In the genomic region with DNA sequence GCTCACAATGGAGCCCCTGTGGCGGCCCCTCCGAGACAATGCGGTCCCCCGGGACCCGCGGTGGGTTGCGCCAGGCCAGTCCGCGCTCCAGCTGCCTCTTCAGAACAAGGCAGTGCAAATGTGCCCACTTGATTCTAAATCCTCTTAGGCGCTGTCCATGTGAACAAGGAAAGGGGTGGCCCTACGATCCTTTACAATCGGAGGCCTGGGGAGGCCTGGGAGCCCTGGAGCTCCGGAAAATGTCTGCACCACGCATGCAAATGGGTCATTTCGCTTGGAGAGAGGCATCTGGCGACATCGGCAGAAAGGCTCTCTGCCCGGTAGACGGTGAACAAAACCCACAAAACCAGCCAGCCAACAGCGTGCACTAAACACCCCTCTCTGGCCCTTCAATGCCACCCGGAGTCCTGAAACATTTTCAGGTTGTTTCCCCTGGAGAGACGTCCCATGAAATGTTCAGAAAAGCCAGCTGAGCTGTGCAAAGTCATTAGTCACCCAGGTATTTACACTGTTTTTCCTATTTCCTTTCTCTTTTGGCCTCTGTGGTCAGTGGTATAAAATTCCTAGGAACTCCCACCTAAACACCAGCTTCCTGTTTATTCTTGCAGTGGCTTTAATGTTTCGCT, we compare ENCODE assay signal across 8 cellular contexts.
DNase-seq lines count a peak whose midpoint lies in the region; ATAC-seq and TF ChIP-seq lines count a peak whose summit lies in the region.

No MANE protein-coding gene starts in this region.

- peak overlapping the region; percentile 100 for H3K27ac ChIP-seq in KOPT-K1 (ENCODE audit: low read depth, low read length, poor library complexity, severe bottlenecking)

- no peaks in the 10 kb centered on the region for H3K36me3 Mint-ChIP-seq in WTC11
- H3K36me3 Mint-ChIP-seq in type B pancreatic cell = no peaks in the 10 kb centered on the region

- peak overlapping the region; percentile 50 for H3K4me3 ChIP-seq in mucosa of stomach (ENCODE audit: low read length)

- H3K4me1 Mint-ChIP-seq in WTC11 (peaks cover 26% of the 10 kb centered on the region), type B pancreatic cell (ENCODE audit: unreplicated experiment) (peaks cover 29% of the 10 kb centered on the region)

- ATAC-seq in GM19351 (IDR thresholded peaks at IDR 0.05; ENCODE audit: unreplicated experiment) (peak; percentile 45), WTC11 (peak; percentile 67)

- H3K4me3 Mint-ChIP-seq in WTC11 = peak overlapping the region; percentile 63
- peak overlapping the region; percentile 84 for H3K4me3 Mint-ChIP-seq in type B pancreatic cell

- H3K9me3 ChIP-seq in KOPT-K1 (ENCODE audit: insufficient read depth, low read length, poor library complexity, severe bottlenecking) = no peaks in the 10 kb centered on the region
- H3K9me3 ChIP-seq in mucosa of stomach (ENCODE audit: control insufficient read depth, low read length) = no peaks in the 10 kb centered on the region

- TF ChIP-seq POLR2A in erythroblast (IDR thresholded peaks at IDR 0.05; ENCODE audit: low read length) = no peak

- H3K27me3 Mint-ChIP-seq in WTC11 (ENCODE audit: low read depth) (peaks cover 9% of the 10 kb centered on the region; the same call in 1 of the 2 replicates), type B pancreatic cell (no peaks in the 10 kb centered on the region)

- H3K27ac Mint-ChIP-seq in WTC11 (peak overlapping the region; percentile 70), type B pancreatic cell (peak overlapping the region; percentile 85)

- DNase-seq in COLO668 (lab: John Stamatoyannopoulos, UW; ENCODE audit: unreplicated experiment) (peak; percentile 69), WTC11 (ENCODE audit: low spot score) (no peak), erythroblast (lab: John Stamatoyannopoulos, UW) (peak; percentile 19 to 38), type B pancreatic cell (ENCODE audit: extremely low spot score, unreplicated experiment) (peak; percentile 72), NCI-H1930 (lab: John Stamatoyannopoulos, UW) (no peak)

- CTCF ChIA-PET in WTC11 (lab: Charles Lee) = interaction anchor here (0.6 to 1.6 kb wide), 7 partner anchors 21 to 357 kb away, joined by 3 to 5 read pairs (median 4); partner anchors contain the start of gene ZNF438

- no peaks in the 10 kb centered on the region for H3K27me3 ChIP-seq in mucosa of stomach (ENCODE audit: control insufficient read depth, insufficient read depth, low read length)

- TF ChIP-seq CTCF in WTC11 (IDR thresholded peaks at IDR 0.05) (no peak), type B pancreatic cell (conservative IDR thresholded peaks at IDR 0.05) (no peak)

- POLR2A ChIA-PET in WTC11 (lab: Charles Lee) = interaction anchor here (1.0 to 1.9 kb wide), 3 partner anchors 10 to 350 kb away, joined by 3 to 12 read pairs (median 7); partner anchors contain the start of gene ZNF438

- no peaks in the 10 kb centered on the region; the same call in 1 of the 2 replicates for H3K9me3 Mint-ChIP-seq in WTC11
- no peaks in the 10 kb centered on the region for H3K9me3 Mint-ChIP-seq in type B pancreatic cell

- peaks cover 27% of the 10 kb centered on the region for H3K4me1 ChIP-seq in mucosa of stomach (ENCODE audit: control insufficient read depth, insufficient read depth, low read length)

- H3K36me3 ChIP-seq in KOPT-K1 (ENCODE audit: insufficient read depth, low read length) = no peaks in the 10 kb centered on the region
- H3K36me3 ChIP-seq in mucosa of stomach (ENCODE audit: control insufficient read depth, insufficient read depth, low read length) = no peaks in the 10 kb centered on the region

- H3K9ac ChIP-seq in mucosa of stomach (ENCODE audit: low read length) = peak overlapping the region; percentile 77

TF ChIP-seq in WTC11, 78 proteins besides CTCF, POLR2A, EP300 and RAD21:
- no peak for TF ChIP-seq E2F4 (CRISPR knock-in tag; IDR thresholded peaks at IDR 0.05; ENCODE audit: borderline replicate concordance, low read depth)
- no peak for TF ChIP-seq FOXP4 (CRISPR knock-in tag; IDR thresholded peaks at IDR 0.05)
- no peak for TF ChIP-seq AR (CRISPR knock-in tag; IDR thresholded peaks at IDR 0.05)
- TF ChIP-seq, protein P1, sequence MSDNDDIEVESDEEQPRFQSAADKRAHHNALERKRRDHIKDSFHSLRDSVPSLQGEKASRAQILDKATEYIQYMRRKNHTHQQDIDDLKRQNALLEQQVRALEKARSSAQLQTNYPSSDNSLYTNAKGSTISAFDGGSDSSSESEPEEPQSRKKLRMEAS (CRISPR knock-in tag; IDR thresholded peaks at IDR 0.05) = peak; percentile 11; the same call in 1 of the 2 replicates
- TF ChIP-seq CBFB (CRISPR knock-in tag; IDR thresholded peaks at IDR 0.05; ENCODE audit: low read depth) = no peak
- no peak for TF ChIP-seq NR1H2 (CRISPR knock-in tag; IDR thresholded peaks at IDR 0.05)
- peak; percentile 60; the same call in 1 of the 2 replicates for TF ChIP-seq ZNF423 (CRISPR knock-in tag; IDR thresholded peaks at IDR 0.05)
- TF ChIP-seq MXD4 (CRISPR knock-in tag; IDR thresholded peaks at IDR 0.05; ENCODE audit: borderline replicate concordance) = no peak
- no peak for TF ChIP-seq TEAD4 (CRISPR knock-in tag; IDR thresholded peaks at IDR 0.05)

Comparison
In these comparisons a context has a peak if more than half of its experiments do, and no peak if none do; other contexts are left out.
1. DNase-seq: peak in COLO668 (single experiment), erythroblast (2 of 2) and type B pancreatic cell (single experiment); none in WTC11 (single experiment) and NCI-H1930 (0 of 2).